32 cellular contexts compared by ENCODE assay signal in the genomic region with DNA sequence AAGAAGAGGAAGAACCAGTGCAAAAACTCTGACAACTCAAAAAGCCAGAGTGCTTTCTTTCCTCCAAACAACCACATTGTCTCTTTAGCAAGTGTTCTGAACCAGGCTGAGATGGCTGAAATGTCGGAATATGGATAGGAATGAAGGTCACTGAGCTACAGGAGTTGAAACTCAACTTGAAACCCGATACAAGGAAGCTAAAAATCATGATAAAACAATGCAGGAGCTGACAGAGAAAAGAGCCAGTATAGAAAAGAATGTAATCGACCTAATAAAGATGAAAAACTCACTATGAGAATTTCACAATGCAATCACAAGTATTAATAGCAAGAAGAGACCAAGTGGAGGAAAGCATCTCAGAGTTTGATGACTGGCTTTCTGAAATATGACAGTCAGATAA.
"Had no signal": no experiment of that assay in that cellular context is flagged by ENCODE, and none has a peak within 500 bp of the region (broad histone marks: within the 10 kb centered on the region; RNA-seq: fewer than 3 reads in every experiment).

No MANE protein-coding gene starts in this region.

- H3K27ac ChIP-seq: cardiac muscle cell, coronary artery, dorsolateral prefrontal cortex, heart left ventricle, suprapubic skin, tibial artery, upper lobe of right lung, WERI-Rb-1 had no signal

- ATAC-seq: activated CD4-positive, CD25-positive, alpha-beta regulatory T cell treated with anti-CD3 and anti-CD28 coated beads, Interleukin-2, amount 50 U/mL, for 24 hours; heart left ventricle; right cardiac atrium; T-helper 17 cell; upper lobe of right lung had no signal

- H3K9me3 Mint-ChIP-seq: activated T-cell treated with anti-CD3 and anti-CD28 coated beads, Interleukin-2, amount 50 U/mL, for 24 hours had no signal

- H3K36me3 ChIP-seq: cardiac muscle cell, heart left ventricle, suprapubic skin, tibial artery, upper lobe of right lung, WERI-Rb-1 had no signal

- H3K27me3 ChIP-seq: cardiac muscle cell, heart left ventricle, suprapubic skin, upper lobe of right lung had no signal

- DNase-seq: activated CD4-positive, alpha-beta memory T cell treated with anti-CD3 and anti-CD28 coated beads for 36 hours; activated CD4-positive, alpha-beta T cell treated with anti-CD3 and anti-CD28 coated beads for 48 hours; activated CD8-positive, alpha-beta memory T cell treated with anti-CD3 and anti-CD28 coated beads, Interleukin-2, amount 50 U/mL, for 4 hours; activated T-cell treated with anti-CD3 and anti-CD28 coated beads, Interleukin-2, amount 50 U/mL, for 24 hours; aorta; cerebellar nuclear complex; dorsolateral prefrontal cortex; effector memory CD4-positive, alpha-beta T cell; erythroblast; heart left ventricle; hypothalamus; immature natural killer cell; naive B cell; nucleus accumbens; right cardiac atrium; stimulated activated CD4-positive, alpha-beta T cell treated with anti-CD3 and anti-CD28 coated beads, Interleukin-15, amount 100 ng/mL, for 24 hours; stimulated activated CD4-positive, alpha-beta T cell treated with anti-CD3 and anti-CD28 coated beads, Interleukin-2, amount 100 ng/mL, for 24 hours; stimulated activated naive CD4-positive, alpha-beta T cell; T-helper 17 cell; T1000; tibial artery; upper lobe of right lung; WERI-Rb-1 had no signal

- H3K36me3 Mint-ChIP-seq: activated naive CD8-positive, alpha-beta T cell; brain had no signal

- H3K27me3 Mint-ChIP-seq: activated CD4-positive, alpha-beta memory T cell treated with anti-CD3 and anti-CD28 coated beads for 36 hours; T-helper 17 cell had no signal

- H3K9me3 ChIP-seq: suprapubic skin, tibial artery had no signal

- H3K27ac Mint-ChIP-seq: activated CD4-positive, alpha-beta memory T cell treated with anti-CD3 and anti-CD28 coated beads for 36 hours; activated naive CD8-positive, alpha-beta T cell; activated T-cell treated with anti-CD3 and anti-CD28 coated beads, Interleukin-2, amount 50 U/mL, for 24 hours; activated T-helper 2 cell treated with anti-CD3 and anti-CD28 coated beads, Interferon-gamma antibody, Interleukin-2, Interleukin-4, amounts not matched to agents 10 μg/mL and 5 μg/mL and 100 μg/mL, durations not matched to agents 14 hours and 24 hours and 36 hours; brain; immature natural killer cell; mesothelial cell of epicardium; naive B cell; T-helper 17 cell had no signal

- H3K4me1 ChIP-seq: heart left ventricle, suprapubic skin, tibial artery, upper lobe of right lung had no signal

- H3K4me3 ChIP-seq: cardiac muscle cell, coronary artery, dorsolateral prefrontal cortex, heart left ventricle, suprapubic skin, tibial artery, upper lobe of right lung had no signal

- H3K4me3 Mint-ChIP-seq: activated CD4-positive, alpha-beta memory T cell treated with anti-CD3 and anti-CD28 coated beads for 36 hours; activated naive CD8-positive, alpha-beta T cell; activated T-cell treated with anti-CD3 and anti-CD28 coated beads, Interleukin-2, amount 50 U/mL, for 24 hours; brain; immature natural killer cell; mesothelial cell of epicardium; naive B cell; neural crest cell; T-helper 17 cell had no signal

- H3K4me1 Mint-ChIP-seq: brain, neural crest cell had no signal
